In the genomic region with DNA sequence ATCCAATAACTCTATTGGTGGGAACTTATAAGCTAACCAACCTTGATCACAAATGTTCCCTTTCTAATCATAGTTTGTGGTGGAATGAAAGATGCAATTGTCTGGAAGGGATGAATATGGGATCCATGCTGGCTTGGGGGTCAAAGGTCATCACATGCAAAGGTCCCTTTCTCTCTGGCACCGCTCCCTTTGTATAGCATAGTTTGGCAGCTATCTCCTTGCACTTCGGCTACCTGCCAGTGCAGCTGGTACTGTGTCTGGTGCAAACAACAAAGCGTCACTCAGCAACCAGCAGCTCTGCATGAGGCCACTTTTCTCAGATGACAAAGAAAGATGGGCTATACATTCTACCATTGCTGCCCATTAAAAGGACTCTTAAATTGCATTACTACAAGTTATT, we compare ENCODE assay signal across 16 cellular contexts.
DNase-seq lines count a peak whose midpoint lies in the region; ATAC-seq and TF ChIP-seq lines count a peak whose summit lies in the region.
"Had no signal": no experiment of that assay in that cellular context is flagged by ENCODE, and none has a peak within 500 bp of the region (broad histone marks: within the 10 kb centered on the region; RNA-seq: fewer than 3 reads in every experiment).

No MANE protein-coding gene starts in this region.

- peaks cover 19% of the 10 kb centered on the region for H3K4me1 ChIP-seq in BE2C
- no peaks in the 10 kb centered on the region for H3K4me1 ChIP-seq in right lobe of liver
- H3K4me1 ChIP-seq in Karpas-422 (ENCODE audit: low read length) = no peaks in the 10 kb centered on the region
- H3K4me1 ChIP-seq in uterus = no peaks in the 10 kb centered on the region

- H3K9me2 ChIP-seq in Karpas-422 (replicated peaks; ENCODE audit: insufficient read depth, low read length) = no peaks in the 10 kb centered on the region

- TF ChIP-seq POLR2A in right lobe of liver (IDR thresholded peaks at IDR 0.05) (no peak), uterus (IDR thresholded peaks at IDR 0.05) (no peak)

- H3K4me3 ChIP-seq in BE2C (ENCODE audit: low read depth, low read length) (no peak overlapping the region), right lobe of liver (no peak overlapping the region), Karpas-422 (ENCODE audit: low read length) (no peak overlapping the region), uterus (no peak overlapping the region)

- no peak for TF ChIP-seq CTCF in BE2C (IDR thresholded peaks at IDR 0.05; ENCODE audit: low read depth, low read length)
- no peak for TF ChIP-seq CTCF in right lobe of liver (IDR thresholded peaks at IDR 0.05)
- no peak for TF ChIP-seq CTCF in uterus (IDR thresholded peaks at IDR 0.05)

- H3K36me3 ChIP-seq in BE2C (no peaks in the 10 kb centered on the region), right lobe of liver (no peaks in the 10 kb centered on the region), Karpas-422 (ENCODE audit: insufficient read depth, low read length) (no peaks in the 10 kb centered on the region), uterus (no peaks in the 10 kb centered on the region)

- no peaks in the 10 kb centered on the region for H3K79me2 ChIP-seq in Karpas-422 (ENCODE audit: low read length)
- H3K79me2 ChIP-seq: parathyroid adenoma had no signal

- H4K20me1 ChIP-seq in Karpas-422 (ENCODE audit: insufficient read depth, low read depth, low read length) = no peaks in the 10 kb centered on the region

- H3K9me3 ChIP-seq in BE2C = no peaks in the 10 kb centered on the region
- no peaks in the 10 kb centered on the region for H3K9me3 ChIP-seq in right lobe of liver
- no peaks in the 10 kb centered on the region for H3K9me3 ChIP-seq in Karpas-422 (ENCODE audit: low read length)
- no peaks in the 10 kb centered on the region for H3K9me3 ChIP-seq in uterus

- no peak overlapping the region for H3K9ac ChIP-seq in Karpas-422 (ENCODE audit: low read length)
- H3K9ac ChIP-seq: parathyroid adenoma had no signal

- no peaks in the 10 kb centered on the region for H3K27me3 ChIP-seq in BE2C
- no peaks in the 10 kb centered on the region for H3K27me3 ChIP-seq in right lobe of liver
- no peaks in the 10 kb centered on the region for H3K27me3 ChIP-seq in Karpas-422 (ENCODE audit: low read length)
- H3K27me3 ChIP-seq in uterus = no peaks in the 10 kb centered on the region

- intact Hi-C loops in right lobe of liver (cut with DNase I) = no loop called here
- intact Hi-C loops in uterus (cut with DNase I; ENCODE audit: low total_unique reads) = no loop called here

- no peak overlapping the region for H3K4me2 ChIP-seq in Karpas-422 (ENCODE audit: low read depth, low read length, poor library complexity, severe bottlenecking)

- ATAC-seq in right lobe of liver = no peak
- ATAC-seq: natural killer cell, right cardiac atrium had no signal

- WGBS in right lobe of liver (ENCODE audit: insufficient coverage, low coverage, low lambda C conversion rate, missing lambda C conversion rate) = 96% methylated on average over 3 of the region's 3 CpGs

- H3K27ac ChIP-seq in right lobe of liver = no peak overlapping the region
- H3K27ac ChIP-seq in Karpas-422 (ENCODE audit: low read length) = no peak overlapping the region
- no peak overlapping the region for H3K27ac ChIP-seq in uterus
- H3K27ac ChIP-seq: parathyroid adenoma had no signal

- DNase-seq in BE2C = peak; percentile 61
- DNase-seq in NCI-H1694 treated with DMSO at 0.1 percent for 48 hours (lab: John Stamatoyannopoulos, UW) = peak; percentile 89
- DNase-seq in NCI-H69 (lab: John Stamatoyannopoulos, UW) = peak; percentile 93
- peak; percentile 25 for DNase-seq in dermis microvascular lymphatic vessel endothelial cell (ENCODE audit: low read depth in 2 of 2)
- DNase-seq in KG1 (lab: John Stamatoyannopoulos, UW) = no peak
- no peak for DNase-seq in right lobe of liver
- DNase-seq in Karpas-422 = no peak
- DNase-seq in uterus = no peak
- DNase-seq: activated B cell treated with CpG ODN at 0.5 μM for 24 hours; activated CD4-positive, alpha-beta memory T cell treated with anti-CD3 and anti-CD28 coated beads for 36 hours; activated effector memory CD4-positive, alpha-beta T cell treated with Interleukin-2 at 50 U/mL for 16 hours; natural killer cell; NK-92 treated with Interleukin-12 subunit alpha and Interleukin-12 subunit beta, amount 100 ng/mL, for 24 hours; right cardiac atrium; stimulated activated CD8-positive, alpha-beta memory T cell treated with anti-CD3 and anti-CD28 coated beads, Interleukin-4, amount 100 ng/mL, for 48 hours had no signal

- no peak overlapping the region for H2AFZ ChIP-seq in Karpas-422 (ENCODE audit: low read length)
- H2AFZ ChIP-seq: parathyroid adenoma had no signal

Comparison
In these comparisons a context has a peak if more than half of its experiments do, and no peak if none do; other contexts are left out.
1. DNase-seq: peak in BE2C (single experiment), NCI-H1694 treated with DMSO at 0.1 percent for 48 hours (single experiment), NCI-H69 (single experiment) and dermis microvascular lymphatic vessel endothelial cell (2 of 2); none in KG1 (single experiment), right lobe of liver (0 of 3), Karpas-422 (single experiment) and uterus (0 of 2).